Comparison of ENCODE assay signal across 14 cellular contexts in genomic region chr12:131103614-131104463, GRCh38.
A peak's percentile ranks its signal among the peaks of the same experiment; 100 is the strongest.
DNase-seq lines count a peak whose midpoint lies in the region; ATAC-seq, FAIRE-seq and TF ChIP-seq lines count a peak whose summit lies in the region.
"Had no signal": no experiment of that assay in that cellular context is flagged by ENCODE, and none has a peak within 500 bp of the region (broad histone marks: within the 10 kb centered on the region; RNA-seq: fewer than 3 reads in every experiment).

No MANE protein-coding gene starts in this region.

- no peak overlapping the region for H3K4me3 ChIP-seq in H7 (ENCODE audit: insufficient read depth, low read depth, low read length)
- H3K4me3 ChIP-seq in coronary artery = no peak overlapping the region
- H3K4me3 ChIP-seq in spleen = no peak overlapping the region
- no peak overlapping the region for H3K4me3 ChIP-seq in gastroesophageal sphincter
- H3K4me3 ChIP-seq: colonic mucosa, lung, psoas muscle had no signal

- ATAC-seq in left lobe of liver (no peak), gastroesophageal sphincter (no peak), HG03442 (IDR thresholded peaks at IDR 0.05; ENCODE audit: unreplicated experiment) (no peak)

- TF ChIP-seq POLR2A in spleen (IDR thresholded peaks at IDR 0.05) (no peak), gastroesophageal sphincter (IDR thresholded peaks at IDR 0.05) (no peak), H54 (IDR thresholded peaks at IDR 0.05; ENCODE audit: low read depth, low read length) (no peak)

- intact Hi-C loops in spleen (cut with DNase I; ENCODE audit: low total_unique reads) = no loop called here

- peak; percentile 59 for DNase-seq in H7
- peak; percentile 62 for DNase-seq in coronary artery (ENCODE audit: low spot score)
- DNase-seq in left lobe of liver (ENCODE audit: low spot score) = peak; percentile 40
- peak; percentile 73 for DNase-seq in spleen
- DNase-seq in amniotic stem cell (lab: John Stamatoyannopoulos, UW) = no peak
- no peak for DNase-seq in H54 (ENCODE audit: insufficient read length, low spot score)
- DNase-seq: foreskin keratinocyte had no signal

- WGBS in spleen, 5 donors = 76 to 93% (median 89%) methylated on average over 23 to 35 of the region's 35 CpGs
- WGBS in gastroesophageal sphincter (ENCODE audit: low coverage in 1 of 2), 2 donors = 83% methylated on average over 2 of the region's 35 CpGs; no CpG with 5 or more reads in 1 of the 2 donors

- H3K27ac ChIP-seq in coronary artery (no peak overlapping the region), spleen (no peak overlapping the region), gastroesophageal sphincter (peak overlapping the region in 1 of 4 donors; percentile 27)
- H3K27ac ChIP-seq: colonic mucosa, foreskin keratinocyte, psoas muscle, RWPE1 had no signal

- H3K27me3 ChIP-seq in H7 (ENCODE audit: control insufficient read depth, insufficient read depth, low read length) = no peaks in the 10 kb centered on the region
- peaks cover 0 to 24% (median 0%) of the 10 kb centered on the region in 7 donors for H3K27me3 ChIP-seq in spleen (replicated peaks in 1 of 7)
- no peaks in the 10 kb centered on the region for H3K27me3 ChIP-seq in gastroesophageal sphincter
- H3K27me3 ChIP-seq: colonic mucosa, foreskin keratinocyte had no signal

- H3K4me1 ChIP-seq in spleen = peaks cover 0 to 46% (median 10%) of the 10 kb centered on the region in 6 donors
- peaks cover 0 to 18% (median 7%) of the 10 kb centered on the region in 3 donors for H3K4me1 ChIP-seq in gastroesophageal sphincter
- H3K4me1 ChIP-seq: colonic mucosa, foreskin keratinocyte, psoas muscle had no signal

- TF ChIP-seq CTCF in coronary artery (IDR thresholded peaks at IDR 0.05) (no peak), spleen (IDR thresholded peaks at IDR 0.05 in 8 of 11, conservative IDR thresholded peaks at IDR 0.05 in 3 of 11) (no peak), gastroesophageal sphincter (IDR thresholded peaks at IDR 0.05) (no peak)

- H3K9me3 ChIP-seq in spleen (no peaks in the 10 kb centered on the region), gastroesophageal sphincter (peaks cover 0 to 3% (median 0%) of the 10 kb centered on the region in 3 donors)
- H3K9me3 ChIP-seq: colonic mucosa, psoas muscle had no signal

- H3K36me3 ChIP-seq in H7 (replicated peaks; ENCODE audit: control insufficient read depth, insufficient read depth, low read length) (no peaks in the 10 kb centered on the region), spleen (no peaks in the 10 kb centered on the region), gastroesophageal sphincter (peaks cover 0 to 31% of the 10 kb centered on the region in 2 donors)
- H3K36me3 ChIP-seq: colonic mucosa had no signal

- no peak for TF ChIP-seq EP300 in gastroesophageal sphincter (IDR thresholded peaks at IDR 0.05)

- FAIRE-seq in H54 (lab: Jason Lieb, UNC) = no peak
- FAIRE-seq: HTR-8/SVneo had no signal

Comparison
In these comparisons a context has a peak if more than half of its experiments do, and no peak if none do; other contexts are left out.
1. DNase-seq: peak in H7 (single experiment), coronary artery (single experiment), left lobe of liver (single experiment) and spleen (single experiment); none in amniotic stem cell (single experiment) and H54 (single experiment).